27 cellular contexts compared by ENCODE assay signal in genomic region chr10:86850481-86850880, GRCh38.
"Had no signal": no experiment of that assay in that cellular context is flagged by ENCODE, and none has a peak within 500 bp of the region (broad histone marks: within the 10 kb centered on the region; RNA-seq: fewer than 3 reads in every experiment).

No MANE protein-coding gene starts in this region.

- H3K4me3 ChIP-seq: left lung, lower lobe of right lung, neural progenitor cell, psoas muscle, skin epidermis, stomach, testis, thyroid gland, transverse colon, upper lobe of left lung, vagina had no signal

- H3K27me3 ChIP-seq: left lung, neural progenitor cell, neutrophil, stomach, testis, thyroid gland, transverse colon, upper lobe of left lung, vagina had no signal

- DNase-seq: islet precursor cell; left colon; left lung; lower lobe of right lung; mammary epithelial cell; mesenchymal stem cell; naive B cell; natural killer cell; nephron progenitor cell; occipital lobe; psoas muscle; stimulated activated CD4-positive, alpha-beta T cell treated with anti-CD3 and anti-CD28 coated beads, Interleukin-12 subunit alpha, Interleukin-12 subunit beta, amount 100 ng/mL, for 4 hours; stimulated activated CD4-positive, alpha-beta T cell treated with anti-CD3 and anti-CD28 coated beads, Interleukin-15, amount 100 ng/mL, for 24 hours; stimulated activated CD4-positive, alpha-beta T cell treated with anti-CD3 and anti-CD28 coated beads, Interleukin-2, amount 100 ng/mL, for 24 hours; stimulated activated CD4-positive, alpha-beta T cell treated with anti-CD3 and anti-CD28 coated beads, Interleukin-4, amount 100 ng/mL, for 1 hour; stimulated activated naive B cell treated with anti-CD40 and anti-IgM and Interleukin-4, amounts not matched to agents 10 μg/mL and 1 μg/mL and 100 μg/mL, for 72 hours; stimulated activated naive CD8-positive, alpha-beta T cell treated with anti-CD3 and anti-CD28 coated beads, Interleukin-15, Interleukin-2, amounts not matched to agents 100 U/mL and 50 U/mL, for 24 hours; stomach; testis; thyroid gland; transverse colon; upper lobe of left lung had no signal

- H3K4me1 ChIP-seq: left lung, neural progenitor cell, parathyroid adenoma, testis, upper lobe of left lung, vagina had no signal

- H3K9me3 ChIP-seq: left lung, lower lobe of right lung, neutrophil, psoas muscle, stomach, testis, thyroid gland, transverse colon, upper lobe of left lung, vagina had no signal

- H3K4me2 ChIP-seq: neural progenitor cell had no signal

- H3K36me3 ChIP-seq: left lung, lower lobe of right lung, neutrophil, thyroid gland, upper lobe of left lung, vagina had no signal

- H3K79me2 ChIP-seq: parathyroid adenoma had no signal

- H2AFZ ChIP-seq: neural progenitor cell, parathyroid adenoma had no signal

- H3K9ac ChIP-seq: neural progenitor cell, parathyroid adenoma had no signal

- ATAC-seq: left lung; lower lobe of right lung; natural killer cell; stimulated activated naive B cell treated with anti-CD40 and anti-IgM and Interleukin-4, amounts not matched to agents 10 μg/mL and 1 μg/mL and 100 μg/mL, for 72 hours; stimulated activated naive CD8-positive, alpha-beta T cell treated with anti-CD3 and anti-CD28 coated beads, Interleukin-15, Interleukin-2, amounts not matched to agents 100 U/mL and 50 U/mL, for 24 hours had no signal

- H3K27ac ChIP-seq: left lung, lower lobe of right lung, neural progenitor cell, neutrophil, parathyroid adenoma, psoas muscle, testis, thyroid gland, transverse colon, upper lobe of left lung, vagina had no signal
